8 cellular contexts compared by ENCODE assay signal in genomic region chr2:9630750-9631483, GRCh38.
A peak's percentile ranks its signal among the peaks of the same experiment; 100 is the strongest.
DNase-seq lines count a peak whose midpoint lies in the region; ATAC-seq lines count a peak whose summit lies in the region.

TSS of gene YWHAQ (minus strand) at chr2:9630997. CDS start at chr2:9630452, 545 bp downstream.

- DNase-seq in NCI-H748 (lab: John Stamatoyannopoulos, UW; ENCODE audit: unreplicated experiment) (peak; percentile 100), dedifferentiated amniotic fluid mesenchymal stem cell (ENCODE audit: extremely low spot score) (peak; percentile 98), left kidney (ENCODE audit: low read depth, low spot score) (peak; percentile 100)
- DNase-seq in activated CD4-positive, alpha-beta T cell treated with anti-CD3 and anti-CD28 coated beads, Interleukin-2, amount 50 U/mL, for 1 hour = peak; percentile 95
- DNase-seq in stimulated activated CD4-positive, alpha-beta T cell treated with anti-CD3 and anti-CD28 coated beads, Interleukin-2, amount 100 ng/mL, for 24 hours = peak; percentile 97 to 98

- ATAC-seq in GM19351 (IDR thresholded peaks at IDR 0.05; ENCODE audit: unreplicated experiment) = peak; percentile 89
- peak; percentile 91 for ATAC-seq in HG03521 (IDR thresholded peaks at IDR 0.05; ENCODE audit: unreplicated experiment)

- peaks cover 0 to 25% (median 18%) of the 10 kb centered on the region in 11 experiments; a peak in 18 of 22 replicates for H3K9me3 ChIP-seq in BLaER1 treated with 17β-estradiol and CSF1 and Interleukin-3, amounts not matched to agents 10 nM and 100 nM (replicated peaks in 1 of 11)

- H3K36me3 ChIP-seq in BLaER1 treated with 17β-estradiol and CSF1 and Interleukin-3, amounts not matched to agents 10 nM and 100 nM = peaks cover 13 to 43% (median 42%) of the 10 kb centered on the region in 11 experiments; a peak in 21 of 22 replicates

- H3K4me1 ChIP-seq in BLaER1 treated with 17β-estradiol and CSF1 and Interleukin-3, amounts not matched to agents 10 nM and 100 nM = peaks cover 26 to 37% (median 31%) of the 10 kb centered on the region in 10 experiments

- H4K20me1 ChIP-seq in BLaER1 treated with 17β-estradiol and CSF1 and Interleukin-3, amounts not matched to agents 10 nM and 100 nM = peaks cover 37 to 45% (median 44%) of the 10 kb centered on the region in 11 experiments; a peak in 21 of 22 replicates

- peak within 1 kb of the TSS; percentile 71 to 98 (median 95) for H3K4me3 ChIP-seq in BLaER1 treated with 17β-estradiol and CSF1 and Interleukin-3, amounts not matched to agents 10 nM and 100 nM

- no peaks in the 10 kb centered on the region for H3K27me3 ChIP-seq in BLaER1 treated with 17β-estradiol and CSF1 and Interleukin-3, amounts not matched to agents 10 nM and 100 nM

- peak within 1 kb of the TSS; percentile 83 to 97 (median 90) for H3K4me2 ChIP-seq in BLaER1 treated with 17β-estradiol and CSF1 and Interleukin-3, amounts not matched to agents 10 nM and 100 nM

- peak within 1 kb of the TSS; percentile 91 to 97 (median 95) for H3K9ac ChIP-seq in BLaER1 treated with 17β-estradiol and CSF1 and Interleukin-3, amounts not matched to agents 10 nM and 100 nM

- H3K27ac ChIP-seq in BLaER1 treated with 17β-estradiol and CSF1 and Interleukin-3, amounts not matched to agents 10 nM and 100 nM = peak within 1 kb of the TSS; percentile 89 to 97 (median 95)

Comparison
In these comparisons a context has a peak if more than half of its experiments do, and no peak if none do; other contexts are left out.
1. Peak in every context shown above with its lines: DNase-seq, ATAC-seq, H3K4me3 ChIP-seq and H3K27ac ChIP-seq.